ENCODE assay signal across 8 cellular contexts in genomic region chr13:99310382-99311031, GRCh38.
DNase-seq lines count a peak whose midpoint lies in the region; ATAC-seq and TF ChIP-seq lines count a peak whose summit lies in the region.

No MANE protein-coding gene starts in this region.

- H3K4me1 Mint-ChIP-seq in effector memory CD8-positive, alpha-beta T cell (ENCODE audit: low read depth in 2 of 2), result peaks cover 48 to 69% of the 10 kb centered on the region in 2 donors

- peaks cover 3% of the 10 kb centered on the region for H3K79me2 ChIP-seq in ACC112 (ENCODE audit: control insufficient read depth, insufficient read depth, low read length, unreplicated experiment)

- no peaks in the 10 kb centered on the region for H3K9me3 Mint-ChIP-seq in effector memory CD8-positive, alpha-beta T cell

- H3K27ac ChIP-seq in ACC112 (ENCODE audit: low read depth, low read length), result peak overlapping the region; percentile 91
- peak overlapping the region; percentile 93 for H3K27ac ChIP-seq in HL-60 (replicated peaks)

- peak overlapping the region; percentile 7 to 35 for H3K4me3 Mint-ChIP-seq in effector memory CD8-positive, alpha-beta T cell

- H3K27me3 ChIP-seq in ACC112 (ENCODE audit: insufficient read depth, low read length) (no peaks in the 10 kb centered on the region), HL-60 (ENCODE audit: insufficient read depth, poor library complexity, severe bottlenecking) (no peaks in the 10 kb centered on the region)

- H3K4me3 ChIP-seq in ACC112 (ENCODE audit: low read depth, low read length) (no peak overlapping the region), HL-60 (replicated peaks; ENCODE audit: insufficient read depth, low read length) (no peak overlapping the region)

- no peak for TF ChIP-seq CTCF in HL-60 (IDR thresholded peaks at IDR 0.05; ENCODE audit: insufficient read depth, low read length)

- peak overlapping the region; percentile 24 to 84 for H3K27ac Mint-ChIP-seq in effector memory CD8-positive, alpha-beta T cell

- peaks cover 28% of the 10 kb centered on the region for H3K36me3 Mint-ChIP-seq in effector memory CD8-positive, alpha-beta T cell (ENCODE audit: insufficient read depth)

- H2AFZ ChIP-seq in ACC112 (ENCODE audit: low read length, unreplicated experiment), result no peak overlapping the region

- DNase-seq in HL-60 (ENCODE audit: low read depth in 1 of 2, low spot score in 1 of 2) (peak; percentile 51 to 68), NCI-H1930 (lab: John Stamatoyannopoulos, UW) (no peak), ecto neural progenitor cell (ENCODE audit: low spot score) (no peak), NCI-H2107 (lab: John Stamatoyannopoulos, UW) (no peak)
- no peak for DNase-seq in effector memory CD8-positive, alpha-beta T cell
- DNase-seq in stimulated activated naive CD4-positive, alpha-beta T cell treated with Interleukin-2 at 50 U/mL for 16 hours (lab: John Stamatoyannopoulos, UW), result no peak

- ATAC-seq in GM18870 (IDR thresholded peaks at IDR 0.05; ENCODE audit: unreplicated experiment), result peak; percentile 54
- ATAC-seq in effector memory CD8-positive, alpha-beta T cell (replicated peaks), result no peak

- H3K4me1 ChIP-seq in ACC112 (ENCODE audit: control insufficient read depth, insufficient read depth, low read length, unreplicated experiment), result peaks cover 75% of the 10 kb centered on the region

- H3K36me3 ChIP-seq in ACC112 (ENCODE audit: insufficient read depth, low read length), result peaks cover 3% of the 10 kb centered on the region; the same call in 1 of the 2 replicates

- H3K27me3 Mint-ChIP-seq in effector memory CD8-positive, alpha-beta T cell, result no peaks in the 10 kb centered on the region

Comparison
In these comparisons a context has a peak if more than half of its experiments do, and no peak if none do; other contexts are left out.
1. DNase-seq: peak in HL-60 (2 of 2); none in effector memory CD8-positive, alpha-beta T cell (0 of 3), NCI-H1930 (0 of 2), ecto neural progenitor cell (single experiment), stimulated activated naive CD4-positive, alpha-beta T cell treated with Interleukin-2 at 50 U/mL for 16 hours (single experiment) and NCI-H2107 (single experiment).